Comparison of ENCODE assay signal across 12 cellular contexts in the genomic region with DNA sequence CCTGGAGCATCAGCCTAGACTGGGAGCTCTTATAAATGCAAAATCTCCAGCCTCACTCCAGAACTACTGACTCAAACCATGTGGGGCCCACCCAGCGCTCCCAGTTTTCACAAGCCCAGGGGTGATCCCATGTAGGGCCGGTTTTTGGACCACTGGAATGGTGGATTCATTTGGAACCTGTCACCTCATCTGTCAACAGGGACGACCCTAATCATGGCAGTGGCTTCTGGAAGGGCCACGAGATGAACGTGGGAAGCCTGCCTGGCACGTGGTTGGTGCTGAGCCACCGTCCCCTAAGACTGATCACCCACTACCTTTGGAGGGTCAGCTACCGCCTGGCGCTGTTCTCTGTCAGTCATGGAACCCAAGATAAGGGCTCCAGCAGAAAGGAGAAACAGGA. TPM values are rescaled to one million over a fixed set of nuclear protein-coding genes. Genes with fewer than 3 reads are reported as not detected.
A peak's percentile ranks its signal among the peaks of the same experiment; 100 is the strongest.
DNase-seq lines count a peak whose midpoint lies in the region; ATAC-seq, FAIRE-seq and TF ChIP-seq lines count a peak whose summit lies in the region.
"Had no signal": no experiment of that assay in that cellular context is flagged by ENCODE, and none has a peak within 500 bp of the region (broad histone marks: within the 10 kb centered on the region; RNA-seq: fewer than 3 reads in every experiment).

No MANE protein-coding gene starts in this region.

- WGBS in psoas muscle, 3 donors: 90 to 97% (median 93%) methylated on average over 9 of the region's 9 CpGs
- WGBS in trophoblast cell (ENCODE audit: extremely low coverage, insufficient coverage, insufficient read length): no CpG with 5 or more reads among the region's 9 CpGs

- peak overlapping the region; percentile 94 to 100 (median 100) for H3K27ac Mint-ChIP-seq in CD4-positive, CD25-positive, alpha-beta regulatory T cell
- no peak overlapping the region for H3K27ac Mint-ChIP-seq in astrocyte (ENCODE audit: unreplicated experiment)
- H3K27ac Mint-ChIP-seq: HFFc6, type B pancreatic cell had no signal

- H3K79me2 ChIP-seq in astrocyte (ENCODE audit: insufficient read depth, low read length) (no peaks in the 10 kb centered on the region), trophoblast cell (ENCODE audit: control insufficient read depth, insufficient read depth, low read length, poor library complexity) (no peaks in the 10 kb centered on the region)

- no peak overlapping the region for H3K18ac ChIP-seq in trophoblast cell (ENCODE audit: low read length)

- no peak for ATAC-seq in CD4-positive, CD25-positive, alpha-beta regulatory T cell (ENCODE audit: low read depth in 2 of 2)
- no peak for ATAC-seq in psoas muscle
- ATAC-seq in HG03460 (IDR thresholded peaks at IDR 0.05; ENCODE audit: unreplicated experiment): no peak
- no peak for ATAC-seq in activated CD4-positive, CD25-positive, alpha-beta regulatory T cell treated with anti-CD3 and anti-CD28 coated beads, Interleukin-2, amount 50 U/mL, for 24 hours

- no peak overlapping the region for H4K8ac ChIP-seq in trophoblast cell (ENCODE audit: low read depth, low read length)

- no peak overlapping the region for H2BK120ac ChIP-seq in trophoblast cell (ENCODE audit: insufficient read depth, low read length, poor library complexity)

- H3K4me3 ChIP-seq in CD4-positive, CD25-positive, alpha-beta regulatory T cell (ENCODE audit: low read depth, low read length): peak overlapping the region; percentile 72
- peak overlapping the region; percentile 53; the same call in 1 of the 2 replicates for H3K4me3 ChIP-seq in HUES48 (ENCODE audit: low read depth, low read length)
- H3K4me3 ChIP-seq in astrocyte (ENCODE audit: insufficient read depth, low read depth, low read length): no peak overlapping the region
- no peak overlapping the region for H3K4me3 ChIP-seq in psoas muscle
- H3K4me3 ChIP-seq in trophoblast cell (ENCODE audit: low read depth, low read length): no peak overlapping the region
- H3K4me3 ChIP-seq: MG63 had no signal

- no peak overlapping the region for H3K23ac ChIP-seq in trophoblast cell (ENCODE audit: low read length)

- no peak for DNase-seq in CD4-positive, CD25-positive, alpha-beta regulatory T cell
- DNase-seq in astrocyte (ENCODE audit: low read depth): no peak
- DNase-seq in psoas muscle: no peak
- DNase-seq in SKM-1 (lab: John Stamatoyannopoulos, UW; ENCODE audit: unreplicated experiment): no peak
- no peak for DNase-seq in trophoblast cell
- DNase-seq: HFFc6; MG63; stimulated activated CD4-positive, alpha-beta T cell treated with anti-CD3 and anti-CD28 coated beads, Interleukin-2, amount 100 ng/mL, for 48 hours had no signal

- intact Hi-C loops in psoas muscle (cut with DNase I): no loop called here

- no peaks in the 10 kb centered on the region for H3K27me3 ChIP-seq in CD4-positive, CD25-positive, alpha-beta regulatory T cell (ENCODE audit: control insufficient read depth, insufficient read depth, low read length)
- H3K27me3 ChIP-seq in HUES48 (ENCODE audit: control insufficient read depth, insufficient read depth, low read length) (peaks cover 25% of the 10 kb centered on the region), astrocyte (ENCODE audit: insufficient read depth, low read length) (peaks cover 3% of the 10 kb centered on the region), psoas muscle (ENCODE audit: insufficient read depth in 3 of 3, low read length in 2 of 3) (no peaks in the 10 kb centered on the region), trophoblast cell (ENCODE audit: insufficient read depth, low read length) (no peaks in the 10 kb centered on the region)
- H3K27me3 ChIP-seq: MG63 had no signal

- no peak overlapping the region for H4K91ac ChIP-seq in trophoblast cell (ENCODE audit: low read depth, low read length)

- H3K27ac ChIP-seq in CD4-positive, CD25-positive, alpha-beta regulatory T cell (ENCODE audit: insufficient read depth, low read length, poor library complexity, severe bottlenecking): peak overlapping the region; percentile 96
- H3K27ac ChIP-seq in HUES48 (ENCODE audit: low read depth, low read length): no peak overlapping the region
- H3K27ac ChIP-seq in astrocyte (ENCODE audit: low read depth, low read length): no peak overlapping the region
- H3K27ac ChIP-seq in psoas muscle: peak overlapping the region; percentile 3
- H3K27ac ChIP-seq in trophoblast cell (ENCODE audit: low read depth, low read length): no peak overlapping the region

- H3K4me2 ChIP-seq in astrocyte (ENCODE audit: low read length): peak overlapping the region; percentile 79
- no peak overlapping the region for H3K4me2 ChIP-seq in trophoblast cell (ENCODE audit: low read length)

- H3K36me3 Mint-ChIP-seq in CD4-positive, CD25-positive, alpha-beta regulatory T cell: no peaks in the 10 kb centered on the region
- H3K36me3 Mint-ChIP-seq in astrocyte (ENCODE audit: low read depth, unreplicated experiment): peaks cover 4% of the 10 kb centered on the region
- H3K36me3 Mint-ChIP-seq: type B pancreatic cell had no signal

- H3K9ac ChIP-seq in HUES48 (ENCODE audit: low read depth, low read length) (no peak overlapping the region), astrocyte (ENCODE audit: low read length) (no peak overlapping the region), trophoblast cell (ENCODE audit: low read length) (no peak overlapping the region)

- no peak overlapping the region for H4K12ac ChIP-seq in trophoblast cell (ENCODE audit: low read depth, low read length)

- no peak overlapping the region for H2BK5ac ChIP-seq in trophoblast cell (ENCODE audit: low read depth, low read length, poor library complexity)

- H3K79me1 ChIP-seq in trophoblast cell (ENCODE audit: low read length): no peaks in the 10 kb centered on the region

- H3K9me3 Mint-ChIP-seq in CD4-positive, CD25-positive, alpha-beta regulatory T cell: no peaks in the 10 kb centered on the region
- H3K9me3 Mint-ChIP-seq in astrocyte (ENCODE audit: unreplicated experiment): peaks cover 3% of the 10 kb centered on the region
- H3K9me3 Mint-ChIP-seq: HFFc6, type B pancreatic cell had no signal

- TF ChIP-seq CTCF in astrocyte (IDR thresholded peaks at IDR 0.05; ENCODE audit: insufficient read depth, low read depth, low read length) (no peak), psoas muscle (IDR thresholded peaks at IDR 0.05) (no peak)

- peaks cover 17 to 91% (median 63%) of the 10 kb centered on the region in 4 donors for H3K4me1 Mint-ChIP-seq in CD4-positive, CD25-positive, alpha-beta regulatory T cell
- peaks cover 18% of the 10 kb centered on the region for H3K4me1 Mint-ChIP-seq in astrocyte (ENCODE audit: low read depth, unreplicated experiment)

- no peak overlapping the region for H3K14ac ChIP-seq in trophoblast cell (ENCODE audit: low read length)

- no peak overlapping the region for H3K4ac ChIP-seq in trophoblast cell (ENCODE audit: low read depth, low read length)

- no peak overlapping the region for H2BK12ac ChIP-seq in trophoblast cell (ENCODE audit: low read length)

- H3K36me3 ChIP-seq in CD4-positive, CD25-positive, alpha-beta regulatory T cell (ENCODE audit: control insufficient read depth, insufficient read depth, low read length): no peaks in the 10 kb centered on the region
- no peaks in the 10 kb centered on the region for H3K36me3 ChIP-seq in HUES48 (ENCODE audit: control insufficient read depth, insufficient read depth, low read length)
- no peaks in the 10 kb centered on the region for H3K36me3 ChIP-seq in astrocyte (ENCODE audit: insufficient read depth, low read length)
- no peaks in the 10 kb centered on the region for H3K36me3 ChIP-seq in psoas muscle (ENCODE audit: insufficient read depth in 1 of 2, low read depth in 1 of 2)
- H3K36me3 ChIP-seq in trophoblast cell (ENCODE audit: control insufficient read depth in 1 of 2, insufficient read depth in 2 of 2, low read length in 2 of 2): no peaks in the 10 kb centered on the region
- H3K36me3 ChIP-seq: MG63 had no signal

- peaks cover 86% of the 10 kb centered on the region for H3K4me1 ChIP-seq in CD4-positive, CD25-positive, alpha-beta regulatory T cell (ENCODE audit: control insufficient read depth, insufficient read depth, low read length, poor library complexity, severe bottlenecking)
- H3K4me1 ChIP-seq in HUES48 (ENCODE audit: control insufficient read depth, insufficient read depth, low read length): 0 out of 2 replicates have a peak, but pooled peaks cover 11% of the 10 kb centered on the region
- peaks cover 12% of the 10 kb centered on the region for H3K4me1 ChIP-seq in astrocyte (ENCODE audit: insufficient read depth, low read length)
- peaks cover 5% of the 10 kb centered on the region for H3K4me1 ChIP-seq in psoas muscle
- no peaks in the 10 kb centered on the region for H3K4me1 ChIP-seq in trophoblast cell (ENCODE audit: control insufficient read depth in 1 of 2, insufficient read depth in 2 of 2, low read length in 2 of 2)

- peak overlapping the region in 3 of 4 donors; percentile 27 to 88 (median 43) for H3K4me3 Mint-ChIP-seq in CD4-positive, CD25-positive, alpha-beta regulatory T cell
- no peak overlapping the region for H3K4me3 Mint-ChIP-seq in astrocyte (ENCODE audit: unreplicated experiment)
- H3K4me3 Mint-ChIP-seq: HFFc6, type B pancreatic cell had no signal

- FAIRE-seq in astrocyte (lab: Jason Lieb, UNC): no peak

- H2AFZ ChIP-seq in astrocyte (ENCODE audit: low read depth, low read length) (peak overlapping the region; percentile 28), trophoblast cell (ENCODE audit: insufficient read depth, low read length, poor library complexity) (no peak overlapping the region)

- peaks cover 3% of the 10 kb centered on the region for H4K20me1 ChIP-seq in astrocyte (ENCODE audit: insufficient read depth, low read length)

- H3K27me3 Mint-ChIP-seq in CD4-positive, CD25-positive, alpha-beta regulatory T cell: no peaks in the 10 kb centered on the region
- peaks cover 17% of the 10 kb centered on the region for H3K27me3 Mint-ChIP-seq in astrocyte (ENCODE audit: low read depth, unreplicated experiment)

- H3K9me3 ChIP-seq in CD4-positive, CD25-positive, alpha-beta regulatory T cell (ENCODE audit: control insufficient read depth in 2 of 2, low read length in 2 of 2): no peaks in the 10 kb centered on the region
- H3K9me3 ChIP-seq in HUES48 (ENCODE audit: control insufficient read depth, insufficient read depth, low read length) (no peaks in the 10 kb centered on the region), astrocyte (ENCODE audit: insufficient read depth, low read depth, low read length) (no peaks in the 10 kb centered on the region), psoas muscle (no peaks in the 10 kb centered on the region), trophoblast cell (ENCODE audit: insufficient read depth, low read depth, low read length) (no peaks in the 10 kb centered on the region)
- H3K9me3 ChIP-seq: MG63 had no signal

- H2AK5ac ChIP-seq in trophoblast cell (ENCODE audit: low read length): no peak overlapping the region

RNA-seq across cellular contexts. Expression of a gene that starts 16.9 kb away (rescaled TPM):
- 149 TPM for total RNA-seq in CD4-positive, CD25-positive, alpha-beta regulatory T cell
- 10 to 100 TPM; 21.4 to 43.2 (median 31.9) TPM for polyA plus RNA-seq in CD4-positive, CD25-positive, alpha-beta regulatory T cell
- 18.0 and 19.5 TPM in 2 replicates for total RNA-seq in astrocyte
- 10 to 100 TPM in 2 of 4 donors, 1 to 10 TPM in 2; 6.8 to 14.8 (median 9.8) TPM for total RNA-seq in psoas muscle
- 10 to 100 TPM in 2 of 3 donors, 1 to 10 TPM in 1; 8.2 to 12.3 (median 12.2) TPM for polyA plus RNA-seq in psoas muscle
- polyA plus RNA-seq in trophoblast cell (2013): 12.1 and 12.9 TPM in 2 replicates

RNA-seq across cellular contexts. Expression of a gene that starts 32.7 kb away (rescaled TPM):
- total RNA-seq in CD4-positive, CD25-positive, alpha-beta regulatory T cell: 167 TPM
- 10 to 100 TPM; 13.5 to 18.7 (median 16.5) TPM for polyA plus RNA-seq in CD4-positive, CD25-positive, alpha-beta regulatory T cell
- total RNA-seq in astrocyte (4.2 and 4.7 TPM in 2 replicates), psoas muscle (1 to 10 TPM in 2 of 4 donors, under 1 TPM in 2; 0.73 to 2.0 (median 0.99) TPM)
- 1 to 10 TPM in 1 of 3 donors, under 1 TPM in 2; 0.55 to 1.3 (median 0.95) TPM for polyA plus RNA-seq in psoas muscle
- 0.60 and 0.64 TPM in 2 replicates for polyA plus RNA-seq in trophoblast cell (2013)

RNA-seq across cellular contexts. Expression of a gene that starts 51.2 kb away (rescaled TPM):
- 44.0 TPM for total RNA-seq in CD4-positive, CD25-positive, alpha-beta regulatory T cell
- 10 to 100 TPM; 27.0 to 34.5 (median 29.9) TPM for polyA plus RNA-seq in CD4-positive, CD25-positive, alpha-beta regulatory T cell
- total RNA-seq in astrocyte (66.2 and 78.1 TPM in 2 replicates), psoas muscle (10 to 100 TPM in 3 of 4 donors, 1 to 10 TPM in 1; 7.6 to 15.7 (median 15.0) TPM)
- polyA plus RNA-seq in psoas muscle: 1 to 10 TPM; 6.2 to 8.9 (median 8.9) TPM
- 24.7 and 24.8 TPM in 2 replicates for polyA plus RNA-seq in trophoblast cell (2013)

Comparison
In these comparisons a context has a peak if more than half of its experiments do, and no peak if none do; other contexts are left out.
1. H3K27ac ChIP-seq: peak in CD4-positive, CD25-positive, alpha-beta regulatory T cell (single experiment) and psoas muscle (single experiment); none in HUES48 (single experiment), astrocyte (single experiment) and trophoblast cell (single experiment).
2. H3K4me3 ChIP-seq: peak in CD4-positive, CD25-positive, alpha-beta regulatory T cell (single experiment) and HUES48 (single experiment); none in astrocyte (single experiment), psoas muscle (single experiment) and trophoblast cell (single experiment).
3. RNA of a gene that starts 32.7 kb away (total RNA-seq): 167 TPM in CD4-positive, CD25-positive, alpha-beta regulatory T cell (single experiment); 4.2 to 4.7 TPM in astrocyte and 0.73 to 2.0 TPM in psoas muscle; every median in the first group is over 10 times any median in the second.